Comparison of ENCODE assay signal across 1 cellular context in the genomic region with DNA sequence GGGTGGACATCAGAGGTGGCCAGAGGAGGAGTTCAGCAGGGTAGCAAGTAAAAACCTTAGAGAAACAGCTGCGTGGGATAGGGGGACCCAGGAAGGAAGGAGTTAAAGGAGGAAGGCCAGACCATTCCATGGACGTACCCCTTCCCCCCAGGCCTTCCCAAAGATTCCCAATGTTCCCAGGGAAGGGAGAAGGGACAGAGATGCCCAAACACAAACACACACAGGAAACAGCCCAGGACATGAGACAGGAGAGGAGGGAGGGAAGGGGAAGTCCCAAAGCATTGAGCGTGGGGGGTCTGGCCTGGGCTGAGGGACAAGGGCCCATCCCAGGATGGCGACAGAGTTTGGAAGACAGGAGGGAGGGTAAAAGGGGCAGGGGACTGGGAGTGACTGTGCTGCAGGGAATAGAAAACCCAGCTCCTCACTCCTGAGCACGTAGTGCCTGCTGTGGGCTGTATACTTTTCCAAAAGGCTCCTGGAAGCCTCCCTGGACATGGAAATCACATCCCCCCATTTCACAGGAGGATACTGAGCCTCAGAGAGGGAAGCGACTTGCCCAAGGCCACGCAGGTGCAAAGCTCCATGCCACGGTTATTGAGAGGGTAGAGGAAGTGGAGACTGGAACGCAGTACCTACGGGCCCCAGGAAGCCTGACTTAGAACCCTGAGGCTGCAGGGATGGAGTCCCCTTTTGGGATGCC.
TF ChIP-seq lines count a peak whose summit lies in the region.

No MANE protein-coding gene starts in this region.

TF ChIP-seq in GM23338, 12 proteins besides CTCF, POLR2A, EP300 and RAD21 (continued from another document):
- TF ChIP-seq, protein P1, sequence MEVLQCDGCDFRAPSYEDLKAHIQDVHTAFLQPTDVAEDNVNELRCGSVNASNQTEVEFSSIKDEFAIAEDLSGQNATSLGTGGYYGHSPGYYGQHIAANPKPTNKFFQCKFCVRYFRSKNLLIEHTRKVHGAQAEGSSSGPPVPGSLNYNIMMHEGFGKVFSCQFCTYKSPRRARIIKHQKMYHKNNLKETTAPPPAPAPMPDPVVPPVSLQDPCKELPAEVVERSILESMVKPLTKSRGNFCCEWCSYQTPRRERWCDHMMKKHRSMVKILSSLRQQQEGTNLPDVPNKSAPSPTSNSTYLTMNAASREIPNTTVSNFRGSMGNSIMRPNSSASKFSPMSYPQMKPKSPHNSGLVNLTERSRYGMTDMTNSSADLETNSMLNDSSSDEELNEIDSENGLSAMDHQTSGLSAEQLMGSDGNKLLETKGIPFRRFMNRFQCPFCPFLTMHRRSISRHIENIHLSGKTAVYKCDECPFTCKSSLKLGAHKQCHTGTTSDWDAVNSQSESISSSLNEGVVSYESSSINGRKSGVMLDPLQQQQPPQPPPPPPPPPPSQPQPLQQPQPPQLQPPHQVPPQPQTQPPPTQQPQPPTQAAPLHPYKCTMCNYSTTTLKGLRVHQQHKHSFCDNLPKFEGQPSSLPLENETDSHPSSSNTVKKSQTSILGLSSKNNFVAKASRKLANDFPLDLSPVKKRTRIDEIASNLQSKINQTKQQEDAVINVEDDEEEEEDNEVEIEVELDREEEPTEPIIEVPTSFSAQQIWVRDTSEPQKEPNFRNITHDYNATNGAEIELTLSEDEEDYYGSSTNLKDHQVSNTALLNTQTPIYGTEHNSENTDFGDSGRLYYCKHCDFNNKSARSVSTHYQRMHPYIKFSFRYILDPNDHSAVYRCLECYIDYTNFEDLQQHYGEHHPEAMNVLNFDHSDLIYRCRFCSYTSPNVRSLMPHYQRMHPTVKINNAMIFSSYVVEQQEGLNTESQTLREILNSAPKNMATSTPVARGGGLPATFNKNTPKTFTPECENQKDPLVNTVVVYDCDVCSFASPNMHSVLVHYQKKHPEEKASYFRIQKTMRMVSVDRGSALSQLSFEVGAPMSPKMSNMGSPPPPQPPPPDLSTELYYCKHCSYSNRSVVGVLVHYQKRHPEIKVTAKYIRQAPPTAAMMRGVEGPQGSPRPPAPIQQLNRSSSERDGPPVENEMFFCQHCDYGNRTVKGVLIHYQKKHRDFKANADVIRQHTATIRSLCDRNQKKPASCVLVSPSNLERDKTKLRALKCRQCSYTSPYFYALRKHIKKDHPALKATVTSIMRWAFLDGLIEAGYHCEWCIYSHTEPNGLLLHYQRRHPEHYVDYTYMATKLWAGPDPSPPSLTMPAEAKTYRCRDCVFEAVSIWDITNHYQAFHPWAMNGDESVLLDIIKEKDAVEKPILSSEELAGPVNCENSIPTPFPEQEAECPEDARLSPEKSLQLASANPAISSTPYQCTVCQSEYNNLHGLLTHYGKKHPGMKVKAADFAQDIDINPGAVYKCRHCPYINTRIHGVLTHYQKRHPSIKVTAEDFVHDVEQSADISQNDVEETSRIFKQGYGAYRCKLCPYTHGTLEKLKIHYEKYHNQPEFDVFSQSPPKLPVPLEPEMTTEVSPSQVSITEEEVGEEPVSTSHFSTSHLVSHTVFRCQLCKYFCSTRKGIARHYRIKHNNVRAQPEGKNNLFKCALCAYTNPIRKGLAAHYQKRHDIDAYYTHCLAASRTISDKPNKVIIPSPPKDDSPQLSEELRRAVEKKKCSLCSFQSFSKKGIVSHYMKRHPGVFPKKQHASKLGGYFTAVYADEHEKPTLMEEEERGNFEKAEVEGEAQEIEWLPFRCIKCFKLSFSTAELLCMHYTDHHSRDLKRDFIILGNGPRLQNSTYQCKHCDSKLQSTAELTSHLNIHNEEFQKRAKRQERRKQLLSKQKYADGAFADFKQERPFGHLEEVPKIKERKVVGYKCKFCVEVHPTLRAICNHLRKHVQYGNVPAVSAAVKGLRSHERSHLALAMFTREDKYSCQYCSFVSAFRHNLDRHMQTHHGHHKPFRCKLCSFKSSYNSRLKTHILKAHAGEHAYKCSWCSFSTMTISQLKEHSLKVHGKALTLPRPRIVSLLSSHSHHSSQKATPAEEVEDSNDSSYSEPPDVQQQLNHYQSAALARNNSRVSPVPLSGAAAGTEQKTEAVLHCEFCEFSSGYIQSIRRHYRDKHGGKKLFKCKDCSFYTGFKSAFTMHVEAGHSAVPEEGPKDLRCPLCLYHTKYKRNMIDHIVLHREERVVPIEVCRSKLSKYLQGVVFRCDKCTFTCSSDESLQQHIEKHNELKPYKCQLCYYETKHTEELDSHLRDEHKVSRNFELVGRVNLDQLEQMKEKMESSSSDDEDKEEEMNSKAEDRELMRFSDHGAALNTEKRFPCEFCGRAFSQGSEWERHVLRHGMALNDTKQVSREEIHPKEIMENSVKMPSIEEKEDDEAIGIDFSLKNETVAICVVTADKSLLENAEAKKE (CRISPR knock-in tag; IDR thresholded peaks at IDR 0.05) = no peak
- no peak for TF ChIP-seq EZH2phosphoT487 (IDR thresholded peaks at IDR 0.05; ENCODE audit: unreplicated experiment)
- TF ChIP-seq NANOG (IDR thresholded peaks at IDR 0.05; ENCODE audit: borderline replicate concordance) = no peak
- no peak for TF ChIP-seq JUNB (IDR thresholded peaks at IDR 0.05; ENCODE audit: unreplicated experiment)
- TF ChIP-seq STAT1 (IDR thresholded peaks at IDR 0.05; ENCODE audit: unreplicated experiment) = no peak
- TF ChIP-seq ZNF331 (CRISPR knock-in tag; IDR thresholded peaks at IDR 0.05; ENCODE audit: low read depth) = no peak
- no peak for TF ChIP-seq CREB1 (CRISPR knock-in tag; IDR thresholded peaks at IDR 0.05; ENCODE audit: low read depth)
- no peak for TF ChIP-seq EZH2 (IDR thresholded peaks at IDR 0.05; ENCODE audit: low read depth, unreplicated experiment)
- TF ChIP-seq ZNF114 (CRISPR knock-in tag; IDR thresholded peaks at IDR 0.05) = no peak
- TF ChIP-seq, protein P2, sequence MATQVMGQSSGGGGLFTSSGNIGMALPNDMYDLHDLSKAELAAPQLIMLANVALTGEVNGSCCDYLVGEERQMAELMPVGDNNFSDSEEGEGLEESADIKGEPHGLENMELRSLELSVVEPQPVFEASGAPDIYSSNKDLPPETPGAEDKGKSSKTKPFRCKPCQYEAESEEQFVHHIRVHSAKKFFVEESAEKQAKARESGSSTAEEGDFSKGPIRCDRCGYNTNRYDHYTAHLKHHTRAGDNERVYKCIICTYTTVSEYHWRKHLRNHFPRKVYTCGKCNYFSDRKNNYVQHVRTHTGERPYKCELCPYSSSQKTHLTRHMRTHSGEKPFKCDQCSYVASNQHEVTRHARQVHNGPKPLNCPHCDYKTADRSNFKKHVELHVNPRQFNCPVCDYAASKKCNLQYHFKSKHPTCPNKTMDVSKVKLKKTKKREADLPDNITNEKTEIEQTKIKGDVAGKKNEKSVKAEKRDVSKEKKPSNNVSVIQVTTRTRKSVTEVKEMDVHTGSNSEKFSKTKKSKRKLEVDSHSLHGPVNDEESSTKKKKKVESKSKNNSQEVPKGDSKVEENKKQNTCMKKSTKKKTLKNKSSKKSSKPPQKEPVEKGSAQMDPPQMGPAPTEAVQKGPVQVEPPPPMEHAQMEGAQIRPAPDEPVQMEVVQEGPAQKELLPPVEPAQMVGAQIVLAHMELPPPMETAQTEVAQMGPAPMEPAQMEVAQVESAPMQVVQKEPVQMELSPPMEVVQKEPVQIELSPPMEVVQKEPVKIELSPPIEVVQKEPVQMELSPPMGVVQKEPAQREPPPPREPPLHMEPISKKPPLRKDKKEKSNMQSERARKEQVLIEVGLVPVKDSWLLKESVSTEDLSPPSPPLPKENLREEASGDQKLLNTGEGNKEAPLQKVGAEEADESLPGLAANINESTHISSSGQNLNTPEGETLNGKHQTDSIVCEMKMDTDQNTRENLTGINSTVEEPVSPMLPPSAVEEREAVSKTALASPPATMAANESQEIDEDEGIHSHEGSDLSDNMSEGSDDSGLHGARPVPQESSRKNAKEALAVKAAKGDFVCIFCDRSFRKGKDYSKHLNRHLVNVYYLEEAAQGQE (IDR thresholded peaks at IDR 0.05; ENCODE audit: unreplicated experiment) = no peak
- no peak for TF ChIP-seq POLR2AphosphoS5 (IDR thresholded peaks at IDR 0.05; ENCODE audit: low read depth)
